Comparison of ENCODE assay signal across 11 cellular contexts in genomic region chr3:119636891-119637611, GRCh38. TPM values are rescaled to one million over a fixed set of nuclear protein-coding genes. Genes with fewer than 3 reads are reported as not detected.
DNase-seq lines count a peak whose midpoint lies in the region; ATAC-seq, FAIRE-seq and TF ChIP-seq lines count a peak whose summit lies in the region.
"Had no signal": no experiment of that assay in that cellular context is flagged by ENCODE, and none has a peak within 500 bp of the region (broad histone marks: within the 10 kb centered on the region; RNA-seq: fewer than 3 reads in every experiment).

No MANE protein-coding gene starts in this region.

- H3K27ac ChIP-seq in gastroesophageal sphincter (peak overlapping the region in 3 of 4 donors; percentile 42 to 81 (median 78)), skeletal muscle tissue (ENCODE audit: low read depth, low read length) (peak overlapping the region; percentile 97)
- H3K27ac ChIP-seq: neural progenitor cell had no signal

- no peak overlapping the region for H3K9ac ChIP-seq in skeletal muscle tissue (ENCODE audit: low read depth in 1 of 3, low read length in 3 of 3)
- H3K9ac ChIP-seq: neural progenitor cell had no signal

- H3K27ac Mint-ChIP-seq in activated B cell treated with CpG ODN at 0.5 μM for 24 hours = peak overlapping the region; percentile 98
- H3K27ac Mint-ChIP-seq: neural progenitor cell had no signal

- TF ChIP-seq CTCF in activated B cell treated with CpG ODN at 0.5 μM for 24 hours (IDR thresholded peaks at IDR 0.05) (no peak), gastroesophageal sphincter (IDR thresholded peaks at IDR 0.05) (no peak), mucosa of descending colon (IDR thresholded peaks at IDR 0.05) (no peak)

- ATAC-seq in activated B cell treated with CpG ODN at 0.5 μM for 24 hours (ENCODE audit: low read depth) (no peak), gastroesophageal sphincter (no peak), mucosa of descending colon (no peak)

- POLR2A ChIA-PET in activated B cell treated with CpG ODN at 0.5 μM for 24 hours (lab: Charles Lee) = interaction anchor here (0.6 to 3.4 kb wide), 6 partner anchors 9 to 78 kb away, joined by 3 to 51 read pairs (median 10); partner anchors contain the start of gene COX17

- H3K4me3 ChIP-seq in gastroesophageal sphincter (no peak overlapping the region), skeletal muscle tissue (ENCODE audit: low read length in 3 of 3) (no peak overlapping the region), mucosa of descending colon (no peak overlapping the region)
- H3K4me3 ChIP-seq: neural progenitor cell had no signal

- H3K36me3 ChIP-seq in gastroesophageal sphincter (peaks cover 0 to 11% of the 10 kb centered on the region in 2 donors), skeletal muscle tissue (ENCODE audit: control insufficient read depth in 3 of 3, insufficient read depth in 3 of 3, low read length in 3 of 3) (peaks cover 4 to 10% (median 5%) of the 10 kb centered on the region in 3 donors), mucosa of descending colon (ENCODE audit: low read depth) (no peaks in the 10 kb centered on the region)
- H3K36me3 ChIP-seq: neural progenitor cell had no signal

- H3K4me1 ChIP-seq in gastroesophageal sphincter = peaks cover 0 to 11% (median 5%) of the 10 kb centered on the region in 3 donors
- peaks cover 41 to 51% (median 47%) of the 10 kb centered on the region in 3 donors for H3K4me1 ChIP-seq in skeletal muscle tissue (ENCODE audit: control insufficient read depth in 3 of 3, insufficient read depth in 3 of 3, low read length in 3 of 3)
- H3K4me1 ChIP-seq in mucosa of descending colon (ENCODE audit: low read depth) = no peaks in the 10 kb centered on the region
- H3K4me1 ChIP-seq: neural progenitor cell had no signal

- no peaks in the 10 kb centered on the region for H3K9me3 Mint-ChIP-seq in activated B cell treated with CpG ODN at 0.5 μM for 24 hours
- H3K9me3 Mint-ChIP-seq: neural progenitor cell had no signal

- no peak for TF ChIP-seq POLR2A in gastroesophageal sphincter (IDR thresholded peaks at IDR 0.05)

- peaks cover 49% of the 10 kb centered on the region for H3K4me1 Mint-ChIP-seq in activated B cell treated with CpG ODN at 0.5 μM for 24 hours

- intact Hi-C loops in activated B cell treated with CpG ODN at 0.5 μM for 24 hours (cut with micrococcal nuclease) = no loop called here
- intact Hi-C loops in mucosa of descending colon (cut with DNase I, micrococcal nuclease) = no loop called here

- CTCF ChIA-PET in activated B cell treated with CpG ODN at 0.5 μM for 24 hours (lab: Charles Lee) = interaction anchor here (1.2 to 1.7 kb wide), 2 partner anchors 9 to 77 kb away, joined by 4 to 6 read pairs; no protein-coding TSS in a partner anchor

- H3K27me3 ChIP-seq in gastroesophageal sphincter (no peaks in the 10 kb centered on the region), skeletal muscle tissue (ENCODE audit: control insufficient read depth in 3 of 3, insufficient read depth in 3 of 3, low read length in 3 of 3) (no peaks in the 10 kb centered on the region)
- H3K27me3 ChIP-seq: neural progenitor cell had no signal

- DNase-seq in GM19239 (ENCODE audit: insufficient read length, low spot score) = no peak
- DNase-seq in activated B cell treated with CpG ODN at 0.5 μM for 24 hours = no peak
- DNase-seq in MV-4-11 (lab: John Stamatoyannopoulos, UW) = no peak
- no peak for DNase-seq in Ammon's horn (ENCODE audit: low spot score)
- no peak for DNase-seq in mucosa of descending colon
- no peak for DNase-seq in DMS153 treated with DMSO at 0.1 percent for 48 hours (lab: John Stamatoyannopoulos, UW; ENCODE audit: unreplicated experiment)
- DNase-seq: NCI-H1092 treated with DMSO at 0.1 percent for 48 hours, NCI-H446 treated with DMSO at 0.1 percent for 48 hours had no signal

- H3K27me3 Mint-ChIP-seq in activated B cell treated with CpG ODN at 0.5 μM for 24 hours = no peaks in the 10 kb centered on the region

- peak; percentile 42 for FAIRE-seq in GM19239 (lab: Jason Lieb, UNC)

- H3K36me3 Mint-ChIP-seq in activated B cell treated with CpG ODN at 0.5 μM for 24 hours (ENCODE audit: low read depth) = peaks cover 14% of the 10 kb centered on the region
- H3K36me3 Mint-ChIP-seq: neural progenitor cell had no signal

- TF ChIP-seq EP300 in gastroesophageal sphincter (IDR thresholded peaks at IDR 0.05) = no peak

- WGBS in gastroesophageal sphincter (ENCODE audit: low coverage in 1 of 2), 2 donors = 85 to 90% methylated on average over 4 of the region's 4 CpGs

- H3K4me3 Mint-ChIP-seq in activated B cell treated with CpG ODN at 0.5 μM for 24 hours = no peak overlapping the region
- H3K4me3 Mint-ChIP-seq: neural progenitor cell had no signal

- H3K9me3 ChIP-seq in gastroesophageal sphincter (no peaks in the 10 kb centered on the region), skeletal muscle tissue (ENCODE audit: control insufficient read depth in 3 of 3, low read length in 3 of 3) (no peaks in the 10 kb centered on the region), mucosa of descending colon (no peaks in the 10 kb centered on the region)

RNA-seq across cellular contexts. Expression of gene POPDC2, which starts 23.3 kb away (rescaled TPM):
- total RNA-seq in activated B cell treated with CpG ODN at 0.5 μM for 24 hours (5.5 and 6.7 TPM in 2 replicates), gastroesophageal sphincter (10 to 100 TPM; 19.7 to 98.2 (median 67.6) TPM), skeletal muscle tissue (13.6 TPM), mucosa of descending colon (10 to 100 TPM in 1 of 3 donors, 1 to 10 TPM in 2; 4.2 to 89.0 (median 7.1) TPM)

RNA-seq across cellular contexts. Expression of gene PLA1A, which starts 39.4 kb away (rescaled TPM):
- total RNA-seq in activated B cell treated with CpG ODN at 0.5 μM for 24 hours (0.56 and 1.1 TPM in 2 replicates), gastroesophageal sphincter (1 to 10 TPM in 3 of 4 donors, under 1 TPM in 1; 0.50 to 1.8 (median 1.4) TPM), skeletal muscle tissue (not detected), mucosa of descending colon (1 to 10 TPM in 2 of 3 donors, under 1 TPM in 1; 0.58 to 2.1 (median 1.5) TPM)

RNA-seq across cellular contexts. Expression of gene COX17, which starts 40.2 kb away (rescaled TPM):
- 58.8 and 58.9 TPM in 2 replicates for total RNA-seq in activated B cell treated with CpG ODN at 0.5 μM for 24 hours
- total RNA-seq in gastroesophageal sphincter = 10 to 100 TPM; 31.9 to 84.8 (median 62.7) TPM
- 24.5 TPM for total RNA-seq in skeletal muscle tissue
- 10 to 100 TPM; 45.5 to 56.4 (median 52.4) TPM for total RNA-seq in mucosa of descending colon

RNA-seq across cellular contexts. Expression of gene ADPRH, which starts 57.8 kb away (rescaled TPM):
- total RNA-seq in activated B cell treated with CpG ODN at 0.5 μM for 24 hours (41.2 and 43.8 TPM in 2 replicates), gastroesophageal sphincter (10 to 100 TPM; 10.2 to 23.1 (median 15.0) TPM), skeletal muscle tissue (5.2 TPM), mucosa of descending colon (1 to 10 TPM in 2 of 3 donors, under 1 TPM in 1; 0.93 to 9.1 (median 2.7) TPM)
